Comparison of ENCODE assay signal across 1 cellular context in genomic region chr5:179530069-179530998, GRCh38.
TF ChIP-seq lines count a peak whose summit lies in the region.

No MANE protein-coding gene starts in this region.

TF ChIP-seq in K562, 482 proteins besides CTCF, POLR2A, EP300 and RAD21 (continued from another document):
- TF ChIP-seq MGA (IDR thresholded peaks at IDR 0.05) (peak; percentile 91), TGIF2 (CRISPR knock-in tag; IDR thresholded peaks at IDR 0.05) (no peak), ZNF717 (CRISPR knock-in tag; IDR thresholded peaks at IDR 0.05) (no peak), ZNF121 (CRISPR knock-in tag; conservative IDR thresholded peaks at IDR 0.05) (no peak), ATF7 (IDR thresholded peaks at IDR 0.05) (0 out of 2 replicates have a peak, but pooled peaks have one; percentile 21), ZNF232 (CRISPR knock-in tag; IDR thresholded peaks at IDR 0.05) (no peak), HNRNPLL (IDR thresholded peaks at IDR 0.05; ENCODE audit: low read depth, low read length, poor library complexity, severe bottlenecking) (peak; percentile 35), CTBP1 (IDR thresholded peaks at IDR 0.05; ENCODE audit: borderline replicate concordance) (0 out of 2 replicates have a peak, but pooled peaks have one; percentile 30)
TF ChIP-seq in K562: peak in this region for 22.
